In genomic region chr12:39442895-39443703, GRCh38 we compare ENCODE assay signal across 1 cellular context.
A peak's percentile ranks its signal among the peaks of the same experiment; 100 is the strongest.
TF ChIP-seq lines count a peak whose summit lies in the region.

Gene KIF21A (minus strand): TSS chr12:39443120. CDS start chr12:39442970, 150 bp downstream.

TF ChIP-seq in HEK293, 187 proteins besides CTCF, POLR2A, EP300 and RAD21 (continued from another document):
- 0 out of 2 replicates have a peak, but pooled peaks have one; percentile 20 for TF ChIP-seq PRDM4 (tag by site-specific recombination; IDR thresholded peaks at IDR 0.05)
- TF ChIP-seq MZF1 (tag by site-specific recombination; IDR thresholded peaks at IDR 0.05; ENCODE audit: borderline replicate concordance) = peak; percentile 38; the same call in 1 of the 2 replicates
- peak; percentile 78; the same call in 1 of the 2 replicates for TF ChIP-seq ZNF660 (tag by site-specific recombination; IDR thresholded peaks at IDR 0.05)
- peak; percentile 74; the same call in 1 of the 2 replicates for TF ChIP-seq ZNF423 (tag by site-specific recombination; IDR thresholded peaks at IDR 0.05)
- peak; percentile 53; the same call in 1 of the 2 replicates for TF ChIP-seq ZXDB (tag by site-specific recombination; IDR thresholded peaks at IDR 0.05)
- TF ChIP-seq SP7 (tag by site-specific recombination; IDR thresholded peaks at IDR 0.05) = 0 out of 2 replicates have a peak, but pooled peaks have one; percentile 23
- peak; percentile 52; the same call in 1 of the 2 replicates for TF ChIP-seq YY2 (tag by site-specific recombination; IDR thresholded peaks at IDR 0.05)
- 0 out of 2 replicates have a peak, but pooled peaks have one; percentile 26 for TF ChIP-seq ZNF561 (tag by site-specific recombination; IDR thresholded peaks at IDR 0.05; ENCODE audit: borderline replicate concordance)
- TF ChIP-seq ZBTB48 (tag by site-specific recombination; IDR thresholded peaks at IDR 0.05) = peak; percentile 92
- TF ChIP-seq ZBTB8A (tag by site-specific recombination; IDR thresholded peaks at IDR 0.05) = peak; percentile 98
- no peak for TF ChIP-seq MYNN (tag by site-specific recombination; IDR thresholded peaks at IDR 0.05; ENCODE audit: borderline replicate concordance)
- TF ChIP-seq REPIN1 (tag by site-specific recombination; IDR thresholded peaks at IDR 0.05; ENCODE audit: low read depth) = no peak
- TF ChIP-seq ZNF585B (tag by site-specific recombination; IDR thresholded peaks at IDR 0.05) = no peak
- peak; percentile 78 for TF ChIP-seq ZNF398 (tag by site-specific recombination; IDR thresholded peaks at IDR 0.05)
- TF ChIP-seq ZNF529 (tag by site-specific recombination; IDR thresholded peaks at IDR 0.05; ENCODE audit: insufficient replicate concordance) = no peak
- no peak for TF ChIP-seq OVOL3 (tag by site-specific recombination; IDR thresholded peaks at IDR 0.05)
- no peak for TF ChIP-seq ZNF18 (tag by site-specific recombination; IDR thresholded peaks at IDR 0.05)
- no peak for TF ChIP-seq ZNF747 (tag by site-specific recombination; IDR thresholded peaks at IDR 0.05)
- no peak for TF ChIP-seq ZNF112 (tag by site-specific recombination; IDR thresholded peaks at IDR 0.05)
- TF ChIP-seq SP2 (tag by site-specific recombination; IDR thresholded peaks at IDR 0.05) = peak; percentile 75
- no peak for TF ChIP-seq ZNF544 (tag by site-specific recombination; IDR thresholded peaks at IDR 0.05)
